ENCODE assay signal across 1 cellular context in the genomic region with DNA sequence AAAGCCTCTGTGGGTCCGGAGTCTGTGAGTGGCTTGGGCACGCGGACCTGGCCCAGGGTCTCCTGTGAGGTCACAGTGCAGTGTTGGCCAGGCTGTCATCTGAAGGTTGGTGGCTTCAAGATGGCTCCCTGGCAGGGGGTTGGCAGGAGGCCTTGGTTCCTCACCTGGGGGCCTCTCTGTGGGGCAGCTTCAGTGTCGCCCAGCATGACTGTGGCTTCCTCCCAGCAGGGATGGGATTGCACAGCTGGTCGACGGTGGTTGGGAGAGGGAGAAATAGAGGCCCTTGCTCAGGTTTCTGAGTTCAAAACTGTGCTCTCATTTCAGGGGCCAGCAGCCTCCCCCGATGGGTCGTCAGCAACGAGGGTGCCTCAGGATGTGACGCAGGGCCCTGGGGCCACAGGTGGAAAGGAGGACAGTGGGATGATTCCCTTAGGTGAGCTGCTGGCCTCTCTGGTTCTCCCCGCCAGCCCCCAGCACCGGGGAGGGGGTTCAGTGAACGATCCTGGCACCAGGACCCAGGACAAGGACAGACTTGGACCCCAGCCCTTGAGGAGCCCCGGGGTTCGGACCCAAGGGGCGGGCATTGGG.
A peak's percentile ranks its signal among the peaks of the same experiment; 100 is the strongest.
TF ChIP-seq lines count a peak whose summit lies in the region.

No MANE protein-coding gene starts in this region.

TF ChIP-seq in HepG2, 621 proteins besides CTCF, POLR2A, EP300 and RAD21:
- TF ChIP-seq AGO2 (optimal IDR thresholded peaks at IDR 0.05; ENCODE audit: low read depth, low read length): peak; percentile 85
- TF ChIP-seq PTBP1 (IDR thresholded peaks at IDR 0.05; ENCODE audit: low read depth, low read length, poor library complexity, severe bottlenecking): no peak
- TF ChIP-seq RBFOX2 (IDR thresholded peaks at IDR 0.05; ENCODE audit: low read depth, low read length): peak; percentile 31; the same call in 1 of the 2 replicates
- 0 out of 2 replicates have a peak, but pooled peaks have one; percentile 32 for TF ChIP-seq POLR2G (IDR thresholded peaks at IDR 0.05; ENCODE audit: low read depth, low read length)
- TF ChIP-seq RBM22 (optimal IDR thresholded peaks at IDR 0.05; ENCODE audit: low read length): peak; percentile 56
- no peak for TF ChIP-seq IRX3 (CRISPR knock-in tag; IDR thresholded peaks at IDR 0.05; ENCODE audit: borderline replicate concordance, low read depth)
TF ChIP-seq in HepG2: peak in this region for 4.
